In the genomic region with DNA sequence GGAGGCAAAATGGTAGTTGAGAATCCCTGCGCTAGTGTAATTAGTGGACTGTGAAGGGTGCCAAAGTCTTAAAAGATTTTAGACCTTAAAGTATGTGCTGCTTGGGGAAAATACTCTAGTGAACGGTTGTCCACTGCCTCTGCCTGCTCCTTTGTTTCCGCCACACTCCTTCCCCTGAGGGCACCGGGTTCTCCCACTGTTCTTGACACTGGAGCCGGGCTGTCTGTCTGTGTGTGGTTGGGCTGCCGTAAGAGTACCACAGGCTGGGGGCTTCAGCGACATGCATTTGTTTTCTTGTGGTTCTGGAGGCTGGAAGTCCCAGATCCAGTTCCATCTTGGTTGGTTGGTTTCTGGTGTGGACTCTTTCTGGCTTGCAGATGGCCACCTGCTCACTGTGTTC, we compare ENCODE assay signal across 22 cellular contexts.
DNase-seq lines count a peak whose midpoint lies in the region; ATAC-seq, FAIRE-seq and TF ChIP-seq lines count a peak whose summit lies in the region.
"Had no signal": no experiment of that assay in that cellular context is flagged by ENCODE, and none has a peak within 500 bp of the region (broad histone marks: within the 10 kb centered on the region; RNA-seq: fewer than 3 reads in every experiment).

No MANE protein-coding gene starts in this region.

- H3K27me3 ChIP-seq in esophagus squamous epithelium: no peaks in the 10 kb centered on the region
- no peaks in the 10 kb centered on the region for H3K27me3 ChIP-seq in right lobe of liver

- H3K36me3 Mint-ChIP-seq in activated CD4-positive, alpha-beta memory T cell treated with anti-CD3 and anti-CD28 coated beads, Interleukin-2, amount 10 ng/mL, durations not matched to agents 7 days and 5 days (ENCODE audit: low read depth): no peaks in the 10 kb centered on the region
- H3K36me3 Mint-ChIP-seq: CD14-positive monocyte; CD8-positive, alpha-beta T cell had no signal

- H3K4me1 ChIP-seq in A549: peaks cover 64% of the 10 kb centered on the region
- H3K4me1 ChIP-seq in esophagus squamous epithelium: peaks cover 16 to 89% (median 19%) of the 10 kb centered on the region in 3 donors
- H3K4me1 ChIP-seq in right lobe of liver: peaks cover 0 to 3% (median 0%) of the 10 kb centered on the region in 4 donors

- H3K9me3 Mint-ChIP-seq in activated CD4-positive, alpha-beta memory T cell treated with anti-CD3 and anti-CD28 coated beads, Interleukin-2, amount 10 ng/mL, durations not matched to agents 7 days and 5 days: no peaks in the 10 kb centered on the region
- H3K9me3 Mint-ChIP-seq: CD8-positive, alpha-beta T cell had no signal

- ATAC-seq in A549: no peak
- no peak for ATAC-seq in sciatic nerve
- ATAC-seq in right lobe of liver: no peak
- no peak for ATAC-seq in GM18505 (IDR thresholded peaks at IDR 0.05; ENCODE audit: unreplicated experiment)
- ATAC-seq: CD8-positive, alpha-beta T cell had no signal

- POLR2A ChIA-PET in A549 (lab: Yijun Ruan, JAX): no interaction called here
- POLR2A ChIA-PET in activated CD4-positive, alpha-beta memory T cell treated with anti-CD3 and anti-CD28 coated beads, Interleukin-2, amount 10 ng/mL, durations not matched to agents 7 days and 5 days (lab: Charles Lee): no interaction called here

- no peak for TF ChIP-seq RAD21 in A549 (conservative IDR thresholded peaks at IDR 0.05 in 1 of 2, IDR thresholded peaks at IDR 0.05 in 1 of 2)

- 98% methylated on average over 5 of the region's 7 CpGs for WGBS in A549 (ENCODE audit: missing lambda C conversion rate)
- 82 to 100% methylated on average over 1 to 5 of the region's 7 CpGs for WGBS in esophagus squamous epithelium, 2 donors
- 80% methylated on average over 6 of the region's 7 CpGs for WGBS in right lobe of liver (ENCODE audit: insufficient coverage, low coverage, low lambda C conversion rate, missing lambda C conversion rate)

- no peak for DNase-seq in A549 (ENCODE audit: low read depth in 1 of 2, low spot score in 1 of 2)
- peak; percentile 23 for DNase-seq in M059J (ENCODE audit: low read depth)
- DNase-seq in esophagus squamous epithelium (lab: John Stamatoyannopoulos, UW): no peak
- DNase-seq in sciatic nerve (ENCODE audit: low spot score): peak; percentile 23
- no peak for DNase-seq in right lobe of liver
- DNase-seq in activated CD4-positive, alpha-beta memory T cell treated with anti-CD3 and anti-CD28 coated beads, Interleukin-2, amount 10 ng/mL, durations not matched to agents 7 days and 5 days: no peak
- DNase-seq: 8988T; ACHN; CD8-positive, alpha-beta T cell; COR-L47; DMS153; DMS79 treated with DMSO at 0.1 percent for 48 hours; EL; GF-D8; GM23248; H7; IMR-90; KBM-7 had no signal

- H3K4me1 Mint-ChIP-seq in activated CD4-positive, alpha-beta memory T cell treated with anti-CD3 and anti-CD28 coated beads, Interleukin-2, amount 10 ng/mL, durations not matched to agents 7 days and 5 days: no peaks in the 10 kb centered on the region
- H3K4me1 Mint-ChIP-seq: CD14-positive monocyte had no signal

- H3K4me2 ChIP-seq in A549: no peak overlapping the region

- no peak overlapping the region for H3K4me3 ChIP-seq in A549
- H3K4me3 ChIP-seq in esophagus squamous epithelium: no peak overlapping the region
- H3K4me3 ChIP-seq in right lobe of liver: no peak overlapping the region
- H3K4me3 ChIP-seq: GM23248 had no signal

- TF ChIP-seq POLR2A in A549 (IDR thresholded peaks at IDR 0.05; ENCODE audit: low read length) (no peak), esophagus squamous epithelium (IDR thresholded peaks at IDR 0.05) (no peak), right lobe of liver (IDR thresholded peaks at IDR 0.05) (no peak), GM18505 (IDR thresholded peaks at IDR 0.05; ENCODE audit: borderline replicate concordance, extremely low read depth, insufficient read depth, insufficient read length) (no peak)

- peak overlapping the region; percentile 20 to 91; a peak in 4 of 6 replicates for H3K27ac ChIP-seq in A549
- peak overlapping the region in 3 of 4 donors; percentile 34 to 74 (median 65) for H3K27ac ChIP-seq in esophagus squamous epithelium
- no peak overlapping the region for H3K27ac ChIP-seq in right lobe of liver
- H3K27ac ChIP-seq: GM23248 had no signal

- no peaks in the 10 kb centered on the region for H3K36me3 ChIP-seq in esophagus squamous epithelium
- H3K36me3 ChIP-seq in right lobe of liver: no peaks in the 10 kb centered on the region

- CTCF ChIA-PET in A549 (lab: Yijun Ruan, JAX): no interaction called here
- CTCF ChIA-PET in activated CD4-positive, alpha-beta memory T cell treated with anti-CD3 and anti-CD28 coated beads, Interleukin-2, amount 10 ng/mL, durations not matched to agents 7 days and 5 days (lab: Charles Lee): no interaction called here

- no peak overlapping the region for H3K4me3 Mint-ChIP-seq in activated CD4-positive, alpha-beta memory T cell treated with anti-CD3 and anti-CD28 coated beads, Interleukin-2, amount 10 ng/mL, durations not matched to agents 7 days and 5 days
- H3K4me3 Mint-ChIP-seq: B cell; CD14-positive monocyte; CD8-positive, alpha-beta T cell had no signal

- H3K9me3 ChIP-seq in A549 (no peaks in the 10 kb centered on the region), esophagus squamous epithelium (no peaks in the 10 kb centered on the region), right lobe of liver (no peaks in the 10 kb centered on the region)

- FAIRE-seq in A549 (lab: Jason Lieb, UNC): no peak
- FAIRE-seq: D721Med had no signal

- TF ChIP-seq CTCF in A549 (IDR thresholded peaks at IDR 0.05) (no peak), esophagus squamous epithelium (IDR thresholded peaks at IDR 0.05) (no peak), right lobe of liver (IDR thresholded peaks at IDR 0.05) (no peak)

- intact Hi-C loops in esophagus squamous epithelium (cut with DNase I): no loop called here
- intact Hi-C loops in sciatic nerve (cut with DNase I): no loop called here
- intact Hi-C loops in right lobe of liver (cut with DNase I): no loop called here

- no peak for TF ChIP-seq EP300 in A549 (IDR thresholded peaks at IDR 0.05)

- no peak overlapping the region for H3K27ac Mint-ChIP-seq in activated CD4-positive, alpha-beta memory T cell treated with anti-CD3 and anti-CD28 coated beads, Interleukin-2, amount 10 ng/mL, durations not matched to agents 7 days and 5 days
- H3K27ac Mint-ChIP-seq: B cell; CD14-positive monocyte; CD8-positive, alpha-beta T cell had no signal

- no peaks in the 10 kb centered on the region for H3K27me3 Mint-ChIP-seq in activated CD4-positive, alpha-beta memory T cell treated with anti-CD3 and anti-CD28 coated beads, Interleukin-2, amount 10 ng/mL, durations not matched to agents 7 days and 5 days
- H3K27me3 Mint-ChIP-seq: B cell had no signal

TF ChIP-seq in A549, 52 proteins besides CTCF, POLR2A, EP300 and RAD21:
- TF ChIP-seq MAZ (IDR thresholded peaks at IDR 0.05; ENCODE audit: borderline replicate concordance, low read depth, low read length): no peak

Comparison
In these comparisons a context has a peak if more than half of its experiments do, and no peak if none do; other contexts are left out.
1. DNase-seq: peak in M059J (single experiment) and sciatic nerve (single experiment); none in A549 (0 of 2), esophagus squamous epithelium (single experiment), right lobe of liver (0 of 3) and activated CD4-positive, alpha-beta memory T cell treated with anti-CD3 and anti-CD28 coated beads, Interleukin-2, amount 10 ng/mL, durations not matched to agents 7 days and 5 days (single experiment).
2. H3K27ac ChIP-seq: peak in A549 (2 of 2) and esophagus squamous epithelium (3 of 4); none in right lobe of liver (0 of 3).